In the genomic region with DNA sequence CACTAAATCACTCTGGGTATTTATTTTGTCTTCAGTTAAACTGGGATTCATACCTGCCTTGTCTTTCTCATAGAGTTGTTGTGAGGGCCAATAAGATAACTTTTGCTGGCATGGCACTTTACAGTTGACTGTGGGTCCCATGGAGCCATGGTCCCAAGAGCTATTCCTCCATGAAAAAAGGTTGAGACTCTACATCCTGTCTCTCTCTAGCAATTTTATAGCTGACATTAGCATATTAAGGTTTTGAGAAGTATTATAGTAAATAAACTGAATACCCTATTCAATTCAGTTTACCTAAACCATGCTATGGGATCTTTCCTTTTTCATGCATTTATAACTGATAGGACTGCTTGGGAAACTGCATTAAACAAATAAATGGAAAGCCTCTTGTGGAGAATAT, we compare ENCODE assay signal across 23 cellular contexts.
"Had no signal": no experiment of that assay in that cellular context is flagged by ENCODE, and none has a peak within 500 bp of the region (broad histone marks: within the 10 kb centered on the region; RNA-seq: fewer than 3 reads in every experiment).

No MANE protein-coding gene starts in this region.

- H3K27me3 Mint-ChIP-seq: activated CD4-positive, alpha-beta memory T cell treated with anti-CD3 and anti-CD28 coated beads, Interleukin-2, amount 10 ng/mL, durations not matched to agents 7 days and 5 days; activated CD4-positive, alpha-beta T cell treated with anti-CD3 and anti-CD28 coated beads for 36 hours; activated naive CD8-positive, alpha-beta T cell treated with anti-CD3 and anti-CD28 coated beads, Interleukin-2, amount 50 U/mL, for 24 hours; central memory CD8-positive, alpha-beta T cell had no signal

- H3K4me1 ChIP-seq: ascending aorta, body of pancreas had no signal

- DNase-seq: activated CD4-positive, alpha-beta memory T cell treated with anti-CD3 and anti-CD28 coated beads, Interleukin-2, amount 10 ng/mL, durations not matched to agents 7 days and 5 days; activated CD4-positive, alpha-beta T cell treated with anti-CD3 and anti-CD28 coated beads for 36 hours; activated CD4-positive, alpha-beta T cell treated with anti-CD3 and anti-CD28 coated beads, Interleukin-2, amount 50 U/mL, for 1 hour; activated naive CD8-positive, alpha-beta T cell treated with anti-CD3 and anti-CD28 coated beads, Interleukin-2, amount 50 U/mL, for 24 hours; activated T-cell treated with anti-CD3 and anti-CD28 coated beads for 4 hours; amniotic stem cell; body of pancreas; NCI-H1092; NCI-H1417; NCI-H2029 treated with DMSO at 0.1 percent for 48 hours; NCI-H345; NCI-H510A; NCI-H526 treated with DMSO at 0.1 percent for 48 hours; NK-92 treated with Interleukin-12 subunit alpha and Interleukin-12 subunit beta, amount 100 ng/mL, for 24 hours; OCI-M1; RPMI8226; SK-N-SH; T-helper 1 cell; WERI-Rb-1 had no signal

- H3K9me3 ChIP-seq: ascending aorta, body of pancreas, SK-N-SH had no signal

- H3K4me3 ChIP-seq: ascending aorta, body of pancreas had no signal

- H3K27me3 ChIP-seq: ascending aorta, body of pancreas had no signal

- H3K4me1 Mint-ChIP-seq: activated CD4-positive, alpha-beta memory T cell treated with anti-CD3 and anti-CD28 coated beads, Interleukin-2, amount 10 ng/mL, durations not matched to agents 7 days and 5 days; activated CD4-positive, alpha-beta T cell treated with anti-CD3 and anti-CD28 coated beads for 36 hours; activated naive CD8-positive, alpha-beta T cell treated with anti-CD3 and anti-CD28 coated beads, Interleukin-2, amount 50 U/mL, for 24 hours had no signal

- H3K9me3 Mint-ChIP-seq: activated CD4-positive, alpha-beta memory T cell treated with anti-CD3 and anti-CD28 coated beads, Interleukin-2, amount 10 ng/mL, durations not matched to agents 7 days and 5 days; activated naive CD4-positive, alpha-beta T cell treated with anti-CD3 and anti-CD28 coated beads, Interleukin-2, amount 50 U/mL, for 72 hours; activated naive CD8-positive, alpha-beta T cell treated with anti-CD3 and anti-CD28 coated beads, Interleukin-2, amount 50 U/mL, for 24 hours; central memory CD8-positive, alpha-beta T cell had no signal

- H3K27ac ChIP-seq: ascending aorta, body of pancreas, KMS-11, WERI-Rb-1 had no signal

- H3K27ac Mint-ChIP-seq: activated CD4-positive, alpha-beta memory T cell treated with anti-CD3 and anti-CD28 coated beads, Interleukin-2, amount 10 ng/mL, durations not matched to agents 7 days and 5 days; activated CD4-positive, alpha-beta T cell treated with anti-CD3 and anti-CD28 coated beads for 36 hours; activated naive CD8-positive, alpha-beta T cell treated with anti-CD3 and anti-CD28 coated beads, Interleukin-2, amount 50 U/mL, for 24 hours had no signal

- H3K4me3 Mint-ChIP-seq: activated CD4-positive, alpha-beta memory T cell treated with anti-CD3 and anti-CD28 coated beads, Interleukin-2, amount 10 ng/mL, durations not matched to agents 7 days and 5 days; activated CD4-positive, alpha-beta T cell treated with anti-CD3 and anti-CD28 coated beads for 36 hours; activated naive CD8-positive, alpha-beta T cell treated with anti-CD3 and anti-CD28 coated beads, Interleukin-2, amount 50 U/mL, for 24 hours; central memory CD8-positive, alpha-beta T cell had no signal
